ENCODE assay signal across 27 cellular contexts in genomic region chr6:25397406-25397805, GRCh38.
DNase-seq lines count a peak whose midpoint lies in the region; ATAC-seq, FAIRE-seq and TF ChIP-seq lines count a peak whose summit lies in the region.
"Had no signal": no experiment of that assay in that cellular context is flagged by ENCODE, and none has a peak within 500 bp of the region (broad histone marks: within the 10 kb centered on the region; RNA-seq: fewer than 3 reads in every experiment).

No MANE protein-coding gene starts in this region.

- H3K23ac ChIP-seq in H1 (ENCODE audit: insufficient read length) = no peak overlapping the region

- H3K4me3 Mint-ChIP-seq in neural progenitor cell = no peak overlapping the region
- H3K4me3 Mint-ChIP-seq: CD4-positive, CD25-positive, alpha-beta regulatory T cell; H9; T-cell had no signal

- no peak overlapping the region for H2BK15ac ChIP-seq in H1 (ENCODE audit: low read length)

- no peaks in the 10 kb centered on the region for H3K36me3 Mint-ChIP-seq in neural progenitor cell
- H3K36me3 Mint-ChIP-seq: CD4-positive, CD25-positive, alpha-beta regulatory T cell; T-cell had no signal

- H3K79me2 ChIP-seq in H1 (ENCODE audit: control insufficient read depth in 1 of 2, insufficient read depth in 2 of 2, low read length in 2 of 2) = peaks cover 0 to 87% of the 10 kb centered on the region in 2 experiments; a peak in 3 of 4 replicates
- H3K79me2 ChIP-seq in neural progenitor cell (ENCODE audit: low read depth) = peaks cover 10% of the 10 kb centered on the region

- H3K56ac ChIP-seq in H1 (replicated peaks; ENCODE audit: insufficient read length, low read depth, low read length) = no peak overlapping the region

- H3K36me3 ChIP-seq in H1 (ENCODE audit: control insufficient read depth in 2 of 4, insufficient read depth in 4 of 4, low read length in 3 of 4) (no peaks in the 10 kb centered on the region), neural progenitor cell (no peaks in the 10 kb centered on the region)
- H3K36me3 ChIP-seq: BLaER1, MG63, SJCRH30 had no signal

- H2BK5ac ChIP-seq in H1 (ENCODE audit: low read depth, low read length) = no peak overlapping the region

- H2BK12ac ChIP-seq in H1 (ENCODE audit: low read depth, low read length) = no peak overlapping the region

- no peak overlapping the region for H3K18ac ChIP-seq in H1 (ENCODE audit: extremely low read depth, low read length)

- CTCF ChIA-PET in H1 (lab: Charles Lee; ENCODE audit: partially characterized antibody) = interaction anchor here (0.7 to 1.2 kb wide), 4 partner anchors 10 to 132 kb away, joined by 3 read pairs; no protein-coding TSS in a partner anchor

- no peak overlapping the region for H3K27ac ChIP-seq in H1 (ENCODE audit: low read depth, low read length)
- peak overlapping the region; percentile 82 for H3K27ac ChIP-seq in neural progenitor cell
- H3K27ac ChIP-seq: BLaER1, PC-9, SJCRH30 had no signal

- POLR2A ChIA-PET in H1 (lab: Charles Lee; ENCODE audit: partially characterized antibody) = no interaction called here

- no peak overlapping the region for H2BK120ac ChIP-seq in H1 (replicated peaks; ENCODE audit: low read depth, low read length)

- H3K4me2 ChIP-seq in H1 (ENCODE audit: insufficient read depth in 1 of 2, low read depth in 2 of 2, low read length in 2 of 2) (peak overlapping the region in 1 of 2 experiments; percentile 34; a peak in 1 of 4 replicates), neural progenitor cell (peak overlapping the region; percentile 52)
- H3K4me2 ChIP-seq: BLaER1, PC-9 had no signal

- H3K4me3 ChIP-seq in H1 (ENCODE audit: extremely low read depth in 1 of 4, insufficient read depth in 2 of 4, low read depth in 3 of 4, low read length in 4 of 4) (no peak overlapping the region), neural progenitor cell (no peak overlapping the region)
- H3K4me3 ChIP-seq: BLaER1, MG63, PC-9, SJCRH30 had no signal

- no peaks in the 10 kb centered on the region for H3K9me3 Mint-ChIP-seq in neural progenitor cell
- H3K9me3 Mint-ChIP-seq: H9, T-cell had no signal

- no peak for TF ChIP-seq RAD21 in H1 (IDR thresholded peaks at IDR 0.05 in 1 of 2, conservative IDR thresholded peaks at IDR 0.05 in 1 of 2; ENCODE audit: low read depth in 2 of 2, low read length in 2 of 2)

- no peak for TF ChIP-seq EP300 in H1 (IDR thresholded peaks at IDR 0.05; ENCODE audit: borderline replicate concordance in 1 of 2, low read depth in 2 of 2, low read length in 2 of 2)

- TF ChIP-seq POLR2A in H1 (IDR thresholded peaks at IDR 0.05; ENCODE audit: control extremely low read depth in 1 of 2, low read depth in 2 of 2, low read length in 2 of 2) = no peak

- no peak overlapping the region for H2BK20ac ChIP-seq in H1 (ENCODE audit: low read length)

- H4K91ac ChIP-seq in H1 (replicated peaks; ENCODE audit: insufficient read length, low read length) = no peak overlapping the region

- H4K20me1 ChIP-seq in H1 (replicated peaks in 1 of 2; ENCODE audit: control insufficient read depth in 1 of 2, insufficient read depth in 2 of 2, low read length in 2 of 2) (peaks cover 0 to 4% of the 10 kb centered on the region in 2 experiments), neural progenitor cell (ENCODE audit: low read depth) (no peaks in the 10 kb centered on the region)
- H4K20me1 ChIP-seq: BLaER1 had no signal

- FAIRE-seq in GM18507 (lab: Jason Lieb, UNC) (peak; percentile 15), H1 (lab: Jason Lieb, UNC) (peak; percentile 48)
- FAIRE-seq: A204.1, D721Med, G401.6 had no signal

- DNase-seq in GM18507 (ENCODE audit: extremely low spot score, insufficient read length, low read depth) (no peak), NCI-H82 (lab: John Stamatoyannopoulos, UW) (peak; percentile 84), H1 (ENCODE audit: low read depth in 1 of 2, low spot score in 2 of 2) (no peak), neural progenitor cell (ENCODE audit: low spot score) (peak; percentile 65), left lobe of liver (ENCODE audit: low spot score) (no peak), COLO668 (lab: John Stamatoyannopoulos, UW; ENCODE audit: unreplicated experiment) (no peak), NCI-H2227 (lab: John Stamatoyannopoulos, UW; ENCODE audit: unreplicated experiment) (no peak)
- DNase-seq: CD4-positive, CD25-positive, alpha-beta regulatory T cell; H9; KBM-7; MG63; NCI-H1105 treated with DMSO at 0.1 percent for 48 hours; NCI-H146; NCI-H1930; NCI-H2107; NCI-H2227 treated with DMSO at 0.1 percent for 48 hours; NCI-H748 treated with DMSO at 0.1 percent for 48 hours; NK-92 treated with Interleukin-12 subunit alpha and Interleukin-12 subunit beta, amount 100 ng/mL, for 24 hours; PC-9; SJCRH30; T-cell had no signal

- no peaks in the 10 kb centered on the region for H3K27me3 ChIP-seq in H1 (replicated peaks in 1 of 4; ENCODE audit: control insufficient read depth in 3 of 4, extremely low read depth in 1 of 4, insufficient read depth in 3 of 4, low read length in 3 of 4)
- H3K27me3 ChIP-seq in neural progenitor cell = no peaks in the 10 kb centered on the region
- H3K27me3 ChIP-seq: BLaER1, MG63, SJCRH30 had no signal

- H4K5ac ChIP-seq in H1 (ENCODE audit: insufficient read length, low read depth, low read length) = no peak overlapping the region

- H3K4ac ChIP-seq in H1 (replicated peaks; ENCODE audit: insufficient read length, low read depth, low read length) = no peak overlapping the region

- no peaks in the 10 kb centered on the region for H3K27me3 Mint-ChIP-seq in neural progenitor cell (ENCODE audit: insufficient read depth, low read depth)
- H3K27me3 Mint-ChIP-seq: CD4-positive, CD25-positive, alpha-beta regulatory T cell; T-cell had no signal

- H3F3A ChIP-seq in neural progenitor cell (ENCODE audit: low read depth) = peaks cover 21% of the 10 kb centered on the region

- no peak overlapping the region for H3K27ac Mint-ChIP-seq in neural progenitor cell
- H3K27ac Mint-ChIP-seq: CD4-positive, CD25-positive, alpha-beta regulatory T cell; T-cell had no signal

- H2AFZ ChIP-seq in H1 (ENCODE audit: low read length) = no peak overlapping the region
- H2AFZ ChIP-seq in neural progenitor cell (replicated peaks) = no peak overlapping the region
- H2AFZ ChIP-seq: PC-9 had no signal

- WGBS in H1 (ENCODE audit: extremely low coverage in 1 of 2, insufficient coverage in 1 of 2, insufficient read length in 1 of 2, insufficient replicate concordance in 2 of 2, low coverage in 1 of 2, low lambda C conversion rate in 2 of 2, missing lambda C conversion rate in 1 of 2), 2 experiments = 87% methylated on average over 2 of the region's 2 CpGs; no CpG with 5 or more reads in 1 of the 2 experiments

- H3K79me1 ChIP-seq in H1 (ENCODE audit: low read depth, low read length) = 0 out of 2 replicates have a peak, but pooled peaks cover 2% of the 10 kb centered on the region

- no peak overlapping the region for H2AK5ac ChIP-seq in H1 (ENCODE audit: low read depth, low read length)

- no peak overlapping the region for H4K8ac ChIP-seq in H1 (ENCODE audit: extremely low read depth, insufficient read depth, low read length)

- peaks cover 3% of the 10 kb centered on the region for H3K4me1 Mint-ChIP-seq in neural progenitor cell
- H3K4me1 Mint-ChIP-seq: CD4-positive, CD25-positive, alpha-beta regulatory T cell; T-cell had no signal

- H3K23me2 ChIP-seq in H1 (ENCODE audit: low read depth, low read length) = no peaks in the 10 kb centered on the region

- no peaks in the 10 kb centered on the region for H3K9me3 ChIP-seq in H1 (ENCODE audit: insufficient read depth in 2 of 2, low read depth in 1 of 2, low read length in 1 of 2)
- no peaks in the 10 kb centered on the region for H3K9me3 ChIP-seq in neural progenitor cell (ENCODE audit: low read depth)
- H3K9me3 ChIP-seq: BLaER1, MG63, SJCRH30 had no signal

- H3K9ac ChIP-seq in H1 (replicated peaks in 1 of 4; ENCODE audit: extremely low read depth in 1 of 4, low read depth in 3 of 4, low read length in 3 of 4) (no peak overlapping the region), neural progenitor cell (no peak overlapping the region)
- H3K9ac ChIP-seq: BLaER1 had no signal

- no peak overlapping the region for H3K14ac ChIP-seq in H1 (ENCODE audit: insufficient read length)

- ATAC-seq in left lobe of liver = no peak
- no peak for ATAC-seq in GM18498 (IDR thresholded peaks at IDR 0.05; ENCODE audit: unreplicated experiment)
- ATAC-seq: Right ventricle myocardium inferior, T-cell had no signal

- H3K4me1 ChIP-seq in H1 (replicated peaks in 1 of 4; ENCODE audit: control insufficient read depth in 3 of 4, insufficient read depth in 4 of 4, low read length in 3 of 4) (peaks cover 0 to 13% (median 9%) of the 10 kb centered on the region in 4 experiments; a peak in 5 of 7 replicates), neural progenitor cell (peaks cover 23% of the 10 kb centered on the region)
- H3K4me1 ChIP-seq: BLaER1, SJCRH30 had no signal

- no peak for TF ChIP-seq CTCF in H1 (IDR thresholded peaks at IDR 0.05; ENCODE audit: control extremely low read depth in 1 of 3, insufficient read depth in 1 of 3, low read depth in 1 of 3, low read length in 3 of 3)
- no peak for TF ChIP-seq CTCF in neural progenitor cell (IDR thresholded peaks at IDR 0.05)

TF ChIP-seq in H1, 55 proteins besides CTCF, POLR2A, EP300 and RAD21 (continues in another document):
- no peak for TF ChIP-seq FOSL1 (IDR thresholded peaks at IDR 0.05; ENCODE audit: insufficient read depth, low read depth, low read length)
- TF ChIP-seq CREB1 (IDR thresholded peaks at IDR 0.05) = no peak
- no peak for TF ChIP-seq POLR2AphosphoS5 (IDR thresholded peaks at IDR 0.05; ENCODE audit: low read depth, low read length)
- TF ChIP-seq CHD2 (IDR thresholded peaks at IDR 0.05; ENCODE audit: low read length) = no peak
- TF ChIP-seq KDM4A (IDR thresholded peaks at IDR 0.05; ENCODE audit: low read depth, low read length, severe bottlenecking) = no peak
- no peak for TF ChIP-seq USF2 (IDR thresholded peaks at IDR 0.05; ENCODE audit: low read length)
- TF ChIP-seq HDAC6 (IDR thresholded peaks at IDR 0.05; ENCODE audit: low read depth, low read length) = no peak
- TF ChIP-seq MAX (IDR thresholded peaks at IDR 0.05) = no peak
- TF ChIP-seq SP4 (IDR thresholded peaks at IDR 0.05; ENCODE audit: low read length) = no peak
- no peak for TF ChIP-seq PHF8 (conservative IDR thresholded peaks at IDR 0.05; ENCODE audit: low read depth, low read length)
- no peak for TF ChIP-seq CEBPB (IDR thresholded peaks at IDR 0.05; ENCODE audit: low read depth, low read length)
- TF ChIP-seq SP2 (IDR thresholded peaks at IDR 0.05; ENCODE audit: low read length) = no peak

Comparison
In these comparisons a context has a peak if more than half of its experiments do, and no peak if none do; other contexts are left out.
1. DNase-seq: peak in NCI-H82 (single experiment) and neural progenitor cell (single experiment); none in GM18507 (single experiment), H1 (0 of 2), left lobe of liver (single experiment), COLO668 (single experiment) and NCI-H2227 (single experiment).